In the genomic region with DNA sequence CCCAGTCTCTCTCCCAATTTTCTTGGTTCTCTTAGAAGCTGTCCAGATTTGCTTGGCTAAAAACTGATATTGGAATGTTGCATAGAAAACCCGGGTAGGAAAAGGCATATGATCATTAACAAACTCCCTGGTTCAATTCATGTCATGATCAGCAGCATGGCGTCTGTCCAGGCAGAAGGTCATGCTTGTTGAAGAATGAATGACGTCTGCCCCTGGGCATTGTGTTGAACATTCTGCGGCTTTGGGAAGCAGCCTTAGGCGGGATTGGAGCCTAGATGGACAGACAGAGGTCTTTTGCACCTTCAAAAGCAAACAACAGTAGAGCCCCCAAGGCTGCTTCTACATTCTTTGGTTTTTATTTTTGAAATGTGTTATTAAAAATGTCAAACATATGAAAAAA, we compare ENCODE assay signal across 22 cellular contexts. TPM values are rescaled to one million over a fixed set of nuclear protein-coding genes. Genes with fewer than 3 reads are reported as not detected.
A peak's percentile ranks its signal among the peaks of the same experiment; 100 is the strongest.
DNase-seq lines count a peak whose midpoint lies in the region; ATAC-seq, FAIRE-seq and TF ChIP-seq lines count a peak whose summit lies in the region.
"Had no signal": no experiment of that assay in that cellular context is flagged by ENCODE, and none has a peak within 500 bp of the region (broad histone marks: within the 10 kb centered on the region; RNA-seq: fewer than 3 reads in every experiment).

No MANE protein-coding gene starts in this region.

- intact Hi-C loops in breast epithelium (cut with DNase I; ENCODE audit: low total_unique reads): loop anchor here (10.0 kb wide), 1 partner anchor 1757 kb away; no protein-coding TSS in a partner anchor

- peak; percentile 6 for DNase-seq in ELR (ENCODE audit: low read depth)
- peak; percentile 22 for DNase-seq in SK-MEL-5 (ENCODE audit: low read depth, low spot score)
- DNase-seq in foreskin melanocyte: peak; percentile 40
- peak; percentile 10 for DNase-seq in urothelium cell line (ENCODE audit: low spot score)
- no peak for DNase-seq in activated CD4-positive, CD25-positive, alpha-beta regulatory T cell treated with anti-CD3 and anti-CD28 coated beads, Interleukin-2, amount 50 U/mL, for 72 hours
- no peak for DNase-seq in breast epithelium (ENCODE audit: low spot score in 2 of 2)
- DNase-seq: BE2C, DMS53, Karpas-422, NCI-H1417, NCI-H1694 treated with DMSO at 0.1 percent for 48 hours, NCI-H2081 treated with DMSO at 0.1 percent for 48 hours, NCI-H446, NCI-H526, Peyer's patch had no signal

- no peak for ATAC-seq in esophagus mucosa
- ATAC-seq: A549, GM23338 had no signal

- no peaks in the 10 kb centered on the region for H3K36me3 ChIP-seq in breast epithelium
- H3K36me3 ChIP-seq: BE2C, HAP-1, Peyer's patch, SJSA1 had no signal

- FAIRE-seq in urothelium cell line (lab: Jason Lieb, UNC): no peak
- FAIRE-seq: A549, D721Med, GM12891 had no signal

- in situ Hi-C loops in SK-MEL-5 (cut with HindIII; ENCODE audit: low pct_unique_long_range_greater_than_20kb, low sequenced_read_pairs): no loop called here

- TF ChIP-seq CTCF in breast epithelium (IDR thresholded peaks at IDR 0.05): no peak

- no peak for TF ChIP-seq POLR2A in breast epithelium (IDR thresholded peaks at IDR 0.05)

- no peaks in the 10 kb centered on the region for H3K9me3 ChIP-seq in breast epithelium
- H3K9me3 ChIP-seq: BE2C, HAP-1, Peyer's patch, SJSA1 had no signal

- H3K4me1 ChIP-seq in breast epithelium: no peaks in the 10 kb centered on the region
- H3K4me1 ChIP-seq: A549, BE2C, HAP-1, Peyer's patch, SJSA1 had no signal

- H3K27ac ChIP-seq in breast epithelium: no peak overlapping the region
- H3K27ac ChIP-seq: A549, Peyer's patch, SJSA1 had no signal

- no peak overlapping the region for H3K4me3 ChIP-seq in breast epithelium
- H3K4me3 ChIP-seq: A549, GM23338, HAP-1, Peyer's patch, SJSA1 had no signal

- peaks cover 0 to 48% of the 10 kb centered on the region in 2 donors for H3K27me3 ChIP-seq in breast epithelium
- H3K27me3 ChIP-seq: Peyer's patch had no signal

RNA-seq across cellular contexts. Expression of a gene that starts 7.7 kb away (rescaled TPM):
- 17.6 and 20.2 TPM in 2 replicates for total RNA-seq in SK-MEL-5 (2014; rRNA removed; shearing (Covaris generic))
- 11.0 and 13.1 TPM in 2 replicates for polyA plus RNA-seq in SK-MEL-5 (2015; cell fraction: cytosol; rRNA removed)
- polyA plus RNA-seq in SK-MEL-5 (2015; cell fraction: nucleus; rRNA removed): 80.6 and 84.1 TPM in 2 replicates
- total RNA-seq in esophagus mucosa: 15.3 TPM
- total RNA-seq in breast epithelium: 10 to 100 TPM; 33.0 to 38.3 (median 34.8) TPM

Comparison
In these comparisons a context has a peak if more than half of its experiments do, and no peak if none do; other contexts are left out.
1. DNase-seq: peak in ELR (single experiment), SK-MEL-5 (single experiment), foreskin melanocyte (single experiment) and urothelium cell line (single experiment); none in activated CD4-positive, CD25-positive, alpha-beta regulatory T cell treated with anti-CD3 and anti-CD28 coated beads, Interleukin-2, amount 50 U/mL, for 72 hours (single experiment) and breast epithelium (0 of 2).